2 cellular contexts compared by ENCODE assay signal in the genomic region with DNA sequence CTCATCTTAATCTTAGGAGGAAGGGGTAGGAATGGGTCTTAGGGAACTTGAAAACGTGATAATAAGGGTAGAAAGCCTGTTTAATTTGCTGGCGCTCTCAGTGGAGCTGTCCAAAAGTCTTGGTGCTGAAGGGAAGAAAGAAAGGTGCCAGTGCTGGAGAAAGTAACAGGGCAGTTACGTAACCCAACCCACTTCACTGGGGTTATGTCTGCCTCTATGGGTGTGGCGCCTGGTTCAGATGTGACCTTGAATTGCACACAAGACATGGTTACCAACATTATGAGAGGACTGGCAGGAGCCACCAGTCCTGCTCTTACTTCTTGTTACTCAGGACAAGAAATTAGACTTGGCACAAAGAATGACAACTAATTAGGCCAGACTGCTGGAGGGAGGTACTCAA.
TF ChIP-seq lines count a peak whose summit lies in the region.

No MANE protein-coding gene starts in this region.

TF ChIP-seq in A549, 52 proteins besides CTCF, POLR2A, EP300 and RAD21 (continued from another document):
- TF ChIP-seq REST (IDR thresholded peaks at IDR 0.05), result peak; percentile 93

TF ChIP-seq in HCT116, 20 proteins besides CTCF, POLR2A, EP300 and RAD21 (continued from another document):
- peak; percentile 83 for TF ChIP-seq REST (IDR thresholded peaks at IDR 0.05; ENCODE audit: low read depth)
